Comparison of ENCODE assay signal across 17 cellular contexts in genomic region chrX:10685923-10686595, GRCh38.
A peak's percentile ranks its signal among the peaks of the same experiment; 100 is the strongest.
DNase-seq lines count a peak whose midpoint lies in the region; ATAC-seq and TF ChIP-seq lines count a peak whose summit lies in the region.
"Had no signal": no experiment of that assay in that cellular context is flagged by ENCODE, and none has a peak within 500 bp of the region (broad histone marks: within the 10 kb centered on the region; RNA-seq: fewer than 3 reads in every experiment).

No MANE protein-coding gene starts in this region.

- dilution Hi-C loops in IMR-90 (cut with HindIII; ENCODE audit: low sequenced_read_pairs, unreplicated experiment), result no loop called here

- POLR2A ChIA-PET in IMR-90 (lab: Charles Lee; ENCODE audit: unreplicated experiment), result no interaction called here
- POLR2A ChIA-PET in activated CD4-positive, alpha-beta memory T cell treated with anti-CD3 and anti-CD28 coated beads, Interleukin-2, amount 10 ng/mL, durations not matched to agents 7 days and 5 days (lab: Charles Lee), result no interaction called here

- H3K4me1 Mint-ChIP-seq in H9, result peaks cover 5 to 6% of the 10 kb centered on the region in 2 experiments
- H3K4me1 Mint-ChIP-seq in activated CD4-positive, alpha-beta memory T cell treated with anti-CD3 and anti-CD28 coated beads, Interleukin-2, amount 10 ng/mL, durations not matched to agents 7 days and 5 days, result no peaks in the 10 kb centered on the region
- H3K4me1 Mint-ChIP-seq: B cell had no signal

- H3K27ac Mint-ChIP-seq in H9, result no peak overlapping the region
- H3K27ac Mint-ChIP-seq in activated CD4-positive, alpha-beta memory T cell treated with anti-CD3 and anti-CD28 coated beads, Interleukin-2, amount 10 ng/mL, durations not matched to agents 7 days and 5 days, result no peak overlapping the region
- H3K27ac Mint-ChIP-seq: B cell had no signal

- H2BK20ac ChIP-seq in IMR-90 (ENCODE audit: low read depth, low read length) (no peak overlapping the region), H9 (ENCODE audit: low read depth, low read length, poor library complexity, severe bottlenecking) (no peak overlapping the region)

- no peak overlapping the region for H2BK5ac ChIP-seq in IMR-90 (ENCODE audit: low read depth, low read length, poor library complexity, severe bottlenecking)
- no peak overlapping the region for H2BK5ac ChIP-seq in H9 (ENCODE audit: insufficient read length, low read length)

- no peaks in the 10 kb centered on the region for H3K27me3 Mint-ChIP-seq in H9 (ENCODE audit: low read depth)
- H3K27me3 Mint-ChIP-seq in activated CD4-positive, alpha-beta memory T cell treated with anti-CD3 and anti-CD28 coated beads, Interleukin-2, amount 10 ng/mL, durations not matched to agents 7 days and 5 days, result no peaks in the 10 kb centered on the region

- H4K91ac ChIP-seq in IMR-90 (ENCODE audit: insufficient read depth, low read depth, low read length) (no peak overlapping the region), H9 (ENCODE audit: insufficient read length, low read depth, low read length) (no peak overlapping the region)

- no peaks in the 10 kb centered on the region for H3K79me1 ChIP-seq in IMR-90 (ENCODE audit: low read depth in 1 of 2, low read length in 2 of 2)
- H3K79me1 ChIP-seq in H9 (ENCODE audit: insufficient read depth, low read depth, low read length, poor library complexity, severe bottlenecking), result no peaks in the 10 kb centered on the region

- CTCF ChIA-PET in IMR-90 (lab: Yijun Ruan, JAX), result no interaction called here
- CTCF ChIA-PET in activated CD4-positive, alpha-beta memory T cell treated with anti-CD3 and anti-CD28 coated beads, Interleukin-2, amount 10 ng/mL, durations not matched to agents 7 days and 5 days (lab: Charles Lee), result no interaction called here

- H3K23ac ChIP-seq in IMR-90 (ENCODE audit: low read depth, low read length) (no peak overlapping the region), H9 (ENCODE audit: insufficient read length, low read depth, low read length) (no peak overlapping the region)

- in situ Hi-C loops in IMR-90 (cut with MboI; ENCODE audit: low sequenced_read_pairs), result no loop called here
- in situ Hi-C loops in brain microvascular endothelial cell (cut with HindIII; ENCODE audit: low pct_ligation_motif_present, low sequenced_read_pairs), result no loop called here

- no peak overlapping the region for H3K18ac ChIP-seq in IMR-90 (ENCODE audit: low read depth, low read length)
- no peak overlapping the region for H3K18ac ChIP-seq in H9 (ENCODE audit: insufficient read length, low read depth, low read length)

- H3K4me1 ChIP-seq in IMR-90 (ENCODE audit: control insufficient read depth, insufficient read depth, low read length), result no peaks in the 10 kb centered on the region
- no peaks in the 10 kb centered on the region for H3K4me1 ChIP-seq in osteoblast (ENCODE audit: insufficient read depth, low read length)
- no peaks in the 10 kb centered on the region for H3K4me1 ChIP-seq in H9 (ENCODE audit: insufficient read depth, low read length)

- no CpG with 5 or more reads among the region's 2 CpGs for WGBS in IMR-90 (ENCODE audit: extremely low coverage in 2 of 2, insufficient read length in 1 of 2), 2 experiments
- WGBS in H9 (ENCODE audit: extremely low coverage, insufficient read length, low lambda C conversion rate), result no CpG with 5 or more reads among the region's 2 CpGs

- H2AFZ ChIP-seq in IMR-90 (replicated peaks; ENCODE audit: low read length, poor library complexity) (no peak overlapping the region), osteoblast (ENCODE audit: low read length) (no peak overlapping the region), H9 (ENCODE audit: low read length) (no peak overlapping the region)

- ATAC-seq in IMR-90 (ENCODE audit: low read depth) (no peak), GM18873 (IDR thresholded peaks at IDR 0.05; ENCODE audit: low FRiP score, unreplicated experiment) (no peak)

- no TSS peak for BruUV-seq in IMR-90 (replicated peaks; lab: Mats Ljungman, UMichigan)

- no peak for TF ChIP-seq RAD21 in IMR-90 (IDR thresholded peaks at IDR 0.05; ENCODE audit: low read length)

- TF ChIP-seq CTCF in IMR-90 (conservative IDR thresholded peaks at IDR 0.05; ENCODE audit: low read depth, low read length) (no peak), brain microvascular endothelial cell (IDR thresholded peaks at IDR 0.05; ENCODE audit: low read depth, low read length, missing control alignments) (no peak), osteoblast (IDR thresholded peaks at IDR 0.05; ENCODE audit: extremely low read depth, low read depth, low read length) (no peak), H9 (conservative IDR thresholded peaks at IDR 0.05) (no peak)

- H3K27me3 ChIP-seq in IMR-90 (ENCODE audit: control insufficient read depth, insufficient read depth, low read length) (no peaks in the 10 kb centered on the region), brain microvascular endothelial cell (replicated peaks) (no peaks in the 10 kb centered on the region), osteoblast (ENCODE audit: insufficient read depth, low read length) (no peaks in the 10 kb centered on the region), H9 (ENCODE audit: insufficient read depth, low read length) (no peaks in the 10 kb centered on the region)

- H3K36me3 ChIP-seq in IMR-90 (ENCODE audit: control insufficient read depth, insufficient read depth, low read length) (no peaks in the 10 kb centered on the region), brain microvascular endothelial cell (replicated peaks) (no peaks in the 10 kb centered on the region), osteoblast (ENCODE audit: insufficient read depth, low read length) (no peaks in the 10 kb centered on the region)

- no peak overlapping the region for H2BK12ac ChIP-seq in H9 (ENCODE audit: insufficient read length, low read depth, low read length)

- peaks cover 49 to 52% of the 10 kb centered on the region in 2 experiments for H3K9me3 Mint-ChIP-seq in H9
- no peaks in the 10 kb centered on the region for H3K9me3 Mint-ChIP-seq in activated CD4-positive, alpha-beta memory T cell treated with anti-CD3 and anti-CD28 coated beads, Interleukin-2, amount 10 ng/mL, durations not matched to agents 7 days and 5 days

- H3K4me2 ChIP-seq in IMR-90 (ENCODE audit: low read depth, low read length), result no peak overlapping the region
- H3K4me2 ChIP-seq in osteoblast (ENCODE audit: insufficient read depth, low read length), result no peak overlapping the region
- H3K4me2 ChIP-seq in H9 (ENCODE audit: insufficient read depth, insufficient read length, low read length), result no peak overlapping the region

- no peaks in the 10 kb centered on the region for H4K20me1 ChIP-seq in IMR-90 (ENCODE audit: insufficient read depth, low read length)
- no peaks in the 10 kb centered on the region for H4K20me1 ChIP-seq in osteoblast (ENCODE audit: insufficient read depth, low read length)
- no peaks in the 10 kb centered on the region for H4K20me1 ChIP-seq in H9 (ENCODE audit: control insufficient read depth, insufficient read depth, insufficient read length)

- H3K23me2 ChIP-seq in H9 (ENCODE audit: insufficient read length, low read depth, low read length, poor library complexity, severe bottlenecking), result no peaks in the 10 kb centered on the region

- no peaks in the 10 kb centered on the region for H3K9me1 ChIP-seq in IMR-90 (ENCODE audit: insufficient read depth, low read length)

- no peak overlapping the region for H3K4ac ChIP-seq in IMR-90 (ENCODE audit: low read depth, low read length)
- no peak overlapping the region for H3K4ac ChIP-seq in H9 (ENCODE audit: low read depth, low read length)

- H3K4me3 ChIP-seq in IMR-90 (ENCODE audit: insufficient read depth, low read depth, low read length), result no peak overlapping the region
- no peak overlapping the region for H3K4me3 ChIP-seq in brain microvascular endothelial cell (ENCODE audit: low read depth, low read length)
- no peak overlapping the region for H3K4me3 ChIP-seq in osteoblast (ENCODE audit: insufficient read depth, low read length)

- H3K14ac ChIP-seq in IMR-90 (replicated peaks; ENCODE audit: low read depth, low read length) (no peak overlapping the region), H9 (ENCODE audit: insufficient read depth, low read length) (no peak overlapping the region)

- H3K9ac ChIP-seq in IMR-90 (ENCODE audit: low read depth, low read length) (no peak overlapping the region), H9 (ENCODE audit: extremely low read depth, insufficient read length, low read length) (no peak overlapping the region)

- no peak for TF ChIP-seq POLR2A in IMR-90 (IDR thresholded peaks at IDR 0.05; ENCODE audit: low read depth, low read length)

- H2BK15ac ChIP-seq in IMR-90 (ENCODE audit: low read depth, low read length), result no peak overlapping the region
- H2BK15ac ChIP-seq in H9 (ENCODE audit: low read depth, low read length), result no peak overlapping the region

- H4K5ac ChIP-seq in IMR-90 (ENCODE audit: low read depth, low read length) (no peak overlapping the region), H9 (ENCODE audit: insufficient read length, low read depth, low read length) (no peak overlapping the region)

- no peak overlapping the region for H3K4me3 Mint-ChIP-seq in H9
- no peak overlapping the region for H3K4me3 Mint-ChIP-seq in activated CD4-positive, alpha-beta memory T cell treated with anti-CD3 and anti-CD28 coated beads, Interleukin-2, amount 10 ng/mL, durations not matched to agents 7 days and 5 days
- H3K4me3 Mint-ChIP-seq: B cell had no signal

- H2AK5ac ChIP-seq in IMR-90 (ENCODE audit: low read depth, low read length) (no peak overlapping the region), H9 (ENCODE audit: insufficient read length, low read length) (no peak overlapping the region)

- no peak overlapping the region for H3T11ph ChIP-seq in H9 (ENCODE audit: low read length)

- H3K36me3 Mint-ChIP-seq in H9 (ENCODE audit: insufficient read depth in 1 of 3, low read depth in 3 of 3), result peaks cover 3 to 8% (median 4%) of the 10 kb centered on the region in 3 experiments; a peak in 3 of 7 replicates
- no peaks in the 10 kb centered on the region for H3K36me3 Mint-ChIP-seq in activated CD4-positive, alpha-beta memory T cell treated with anti-CD3 and anti-CD28 coated beads, Interleukin-2, amount 10 ng/mL, durations not matched to agents 7 days and 5 days (ENCODE audit: low read depth)

- H2BK120ac ChIP-seq in IMR-90 (ENCODE audit: low read depth, low read length), result no peak overlapping the region
- no peak overlapping the region for H2BK120ac ChIP-seq in H9 (ENCODE audit: low read depth, low read length, poor library complexity, severe bottlenecking)

- peak; percentile 49 for DNase-seq in EL
- DNase-seq in IMR-90, result peak; percentile 25
- peak; percentile 8 for DNase-seq in brain microvascular endothelial cell
- peak; percentile 6 for DNase-seq in osteoblast (ENCODE audit: insufficient read length, low spot score, missing footprints)
- no peak for DNase-seq in cardiac septum (ENCODE audit: low spot score)
- no peak for DNase-seq in H9
- DNase-seq in activated CD4-positive, alpha-beta memory T cell treated with anti-CD3 and anti-CD28 coated beads, Interleukin-2, amount 10 ng/mL, durations not matched to agents 7 days and 5 days, result no peak
- DNase-seq: ACHN, COR-L47, Kasumi-1, NCI-H1105, NCI-H2081 treated with DMSO at 0.1 percent for 48 hours, NCI-H774, RPMI8226, SHP77 treated with DMSO at 0.1 percent for 48 hours had no signal

- no peaks in the 10 kb centered on the region for H3K79me2 ChIP-seq in osteoblast (ENCODE audit: insufficient read depth, low read length)
- no peaks in the 10 kb centered on the region for H3K79me2 ChIP-seq in H9 (ENCODE audit: insufficient read depth, low read length)

- no peaks in the 10 kb centered on the region; the same call in 1 of the 2 replicates for H3K9me3 ChIP-seq in IMR-90 (ENCODE audit: control insufficient read depth, insufficient read depth, low read length)
- no peaks in the 10 kb centered on the region for H3K9me3 ChIP-seq in osteoblast (ENCODE audit: low read depth, low read length)
- peaks cover 7% of the 10 kb centered on the region for H3K9me3 ChIP-seq in H9 (ENCODE audit: control insufficient read depth, low read depth, low read length)

- intact Hi-C loops in IMR-90 (cut with micrococcal nuclease), result no loop called here
- intact Hi-C loops in cardiac septum (cut with DNase I), result no loop called here

- H4K8ac ChIP-seq in IMR-90 (ENCODE audit: low read depth in 2 of 2, low read length in 2 of 2), result no peak overlapping the region
- no peak overlapping the region for H4K8ac ChIP-seq in H9 (replicated peaks; ENCODE audit: insufficient read length, low read depth, low read length)

- no peak overlapping the region for H2AK9ac ChIP-seq in IMR-90 (replicated peaks; ENCODE audit: low read depth, low read length, poor library complexity)

- H3K56ac ChIP-seq in IMR-90 (ENCODE audit: extremely low read depth, insufficient read depth, low read length), result no peak overlapping the region; the same call in 1 of the 2 replicates
- H3K56ac ChIP-seq in H9 (ENCODE audit: insufficient read length, low read depth, low read length), result no peak overlapping the region

- no peak overlapping the region for H3K27ac ChIP-seq in IMR-90 (ENCODE audit: insufficient read depth, low read length)
- H3K27ac ChIP-seq in brain microvascular endothelial cell, result no peak overlapping the region
- no peak overlapping the region for H3K27ac ChIP-seq in osteoblast (ENCODE audit: low read depth, low read length)
- no peak overlapping the region for H3K27ac ChIP-seq in H9 (ENCODE audit: insufficient read length, low read depth, low read length)

Comparison
In these comparisons a context has a peak if more than half of its experiments do, and no peak if none do; other contexts are left out.
1. DNase-seq: peak in EL (single experiment), IMR-90 (single experiment), brain microvascular endothelial cell (single experiment) and osteoblast (single experiment); none in cardiac septum (single experiment), H9 (single experiment) and activated CD4-positive, alpha-beta memory T cell treated with anti-CD3 and anti-CD28 coated beads, Interleukin-2, amount 10 ng/mL, durations not matched to agents 7 days and 5 days (single experiment).